In genomic region chr1:17643861-17644703, GRCh38 we compare ENCODE assay signal across 18 cellular contexts.
"Had no signal": no experiment of that assay in that cellular context is flagged by ENCODE, and none has a peak within 500 bp of the region (broad histone marks: within the 10 kb centered on the region; RNA-seq: fewer than 3 reads in every experiment).

No MANE protein-coding gene starts in this region.

- H3K9me3 ChIP-seq: colonic mucosa, pancreas, transverse colon had no signal

- H3K27me3 ChIP-seq: colonic mucosa, foreskin keratinocyte, pancreas, transverse colon had no signal

- ATAC-seq: activated T-helper 17 cell treated with anti-CD3 and anti-CD28 coated beads, Interleukin-2, amount 50 U/mL, for 72 hours; foreskin keratinocyte; pancreas; stimulated activated effector memory CD8-positive, alpha-beta T cell treated with anti-CD3 and anti-CD28 coated beads, Interleukin-12 subunit alpha, Interleukin-12 subunit beta, amount 100 ng/mL, for 72 hours had no signal

- H3K4me1 ChIP-seq: colonic mucosa, foreskin keratinocyte, pancreas, transverse colon had no signal

- H3K4me3 Mint-ChIP-seq: activated naive CD4-positive, alpha-beta T cell treated with anti-CD3 and anti-CD28 coated beads, Interleukin-2, amount 10 ng/mL, durations not matched to agents 7 days and 5 days; activated T-helper 17 cell treated with anti-CD3 and anti-CD28 coated beads, Interleukin-2, amount 50 U/mL, for 72 hours; immature natural killer cell; mesothelial cell of epicardium; naive B cell; stimulated activated effector memory CD8-positive, alpha-beta T cell treated with anti-CD3 and anti-CD28 coated beads, Interleukin-12 subunit alpha, Interleukin-12 subunit beta, amount 100 ng/mL, for 72 hours had no signal

- H3K27me3 Mint-ChIP-seq: activated naive CD4-positive, alpha-beta T cell treated with anti-CD3 and anti-CD28 coated beads, Interleukin-2, amount 10 ng/mL, durations not matched to agents 7 days and 5 days had no signal

- H3K36me3 Mint-ChIP-seq: activated naive CD4-positive, alpha-beta T cell treated with anti-CD3 and anti-CD28 coated beads, Interleukin-2, amount 10 ng/mL, durations not matched to agents 7 days and 5 days; immature natural killer cell; naive B cell; stimulated activated effector memory CD8-positive, alpha-beta T cell treated with anti-CD3 and anti-CD28 coated beads, Interleukin-12 subunit alpha, Interleukin-12 subunit beta, amount 100 ng/mL, for 72 hours had no signal

- DNase-seq: activated CD4-positive, CD25-positive, alpha-beta regulatory T cell treated with anti-CD3 and anti-CD28 coated beads, Interleukin-2, amount 50 U/mL, for 72 hours; activated naive CD4-positive, alpha-beta T cell treated with anti-CD3 and anti-CD28 coated beads, Interleukin-2, amount 10 ng/mL, durations not matched to agents 7 days and 5 days; activated T-cell treated with anti-CD3 and anti-CD28 coated beads for 4 hours; caudate nucleus; colonic mucosa; effector CD8-positive, alpha-beta T cell; foreskin keratinocyte; immature natural killer cell; naive B cell; pancreas; stimulated activated CD4-positive, alpha-beta T cell treated with anti-CD3 and anti-CD28 coated beads, Interleukin-12 subunit alpha, Interleukin-12 subunit beta, amount 100 ng/mL, for 4 hours; stimulated activated CD4-positive, alpha-beta T cell treated with anti-CD3 and anti-CD28 coated beads, Interleukin-2, amount 100 ng/mL, for 24 hours; SW 1271; transverse colon had no signal

- H3K27ac Mint-ChIP-seq: activated naive CD4-positive, alpha-beta T cell treated with anti-CD3 and anti-CD28 coated beads, Interleukin-2, amount 10 ng/mL, durations not matched to agents 7 days and 5 days; activated T-helper 17 cell treated with anti-CD3 and anti-CD28 coated beads, Interleukin-2, amount 50 U/mL, for 72 hours; immature natural killer cell; mesothelial cell of epicardium; naive B cell; stimulated activated effector memory CD8-positive, alpha-beta T cell treated with anti-CD3 and anti-CD28 coated beads, Interleukin-12 subunit alpha, Interleukin-12 subunit beta, amount 100 ng/mL, for 72 hours had no signal

- H3K4me3 ChIP-seq: colonic mucosa, lung, pancreas, transverse colon had no signal

- H3K9me3 Mint-ChIP-seq: activated naive CD4-positive, alpha-beta T cell treated with anti-CD3 and anti-CD28 coated beads, Interleukin-2, amount 10 ng/mL, durations not matched to agents 7 days and 5 days; activated T-helper 17 cell treated with anti-CD3 and anti-CD28 coated beads, Interleukin-2, amount 50 U/mL, for 72 hours; immature natural killer cell; mesothelial cell of epicardium; stimulated activated effector memory CD8-positive, alpha-beta T cell treated with anti-CD3 and anti-CD28 coated beads, Interleukin-12 subunit alpha, Interleukin-12 subunit beta, amount 100 ng/mL, for 72 hours had no signal

- H3K4me1 Mint-ChIP-seq: activated naive CD4-positive, alpha-beta T cell treated with anti-CD3 and anti-CD28 coated beads, Interleukin-2, amount 10 ng/mL, durations not matched to agents 7 days and 5 days; activated T-helper 17 cell treated with anti-CD3 and anti-CD28 coated beads, Interleukin-2, amount 50 U/mL, for 72 hours; immature natural killer cell; mesothelial cell of epicardium; naive B cell; stimulated activated effector memory CD8-positive, alpha-beta T cell treated with anti-CD3 and anti-CD28 coated beads, Interleukin-12 subunit alpha, Interleukin-12 subunit beta, amount 100 ng/mL, for 72 hours had no signal

- H3K27ac ChIP-seq: colonic mucosa, foreskin keratinocyte, pancreas, transverse colon had no signal
